26 cellular contexts compared by ENCODE assay signal in the genomic region with DNA sequence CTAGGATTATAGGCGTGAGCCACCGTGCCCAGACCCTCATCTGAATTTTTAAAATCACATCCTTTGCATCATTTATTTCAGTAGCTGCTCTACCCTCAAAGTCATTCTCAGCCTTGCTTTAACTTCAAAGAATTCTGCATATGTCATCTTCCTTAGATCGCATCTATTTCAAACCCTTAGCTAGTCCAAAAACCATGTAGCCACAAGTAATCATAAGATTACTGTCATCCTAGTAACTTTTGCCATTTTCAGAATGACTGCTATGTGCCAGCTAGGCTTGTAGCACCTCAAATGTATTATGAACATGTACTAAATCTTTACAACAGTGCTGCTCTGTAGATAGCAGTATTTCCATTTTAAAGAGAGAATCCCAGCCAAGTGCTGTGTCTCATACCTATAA.
"Had no signal": no experiment of that assay in that cellular context is flagged by ENCODE, and none has a peak within 500 bp of the region (broad histone marks: within the 10 kb centered on the region; RNA-seq: fewer than 3 reads in every experiment).

No MANE protein-coding gene starts in this region.

- H3K4me3 Mint-ChIP-seq: activated naive CD4-positive, alpha-beta T cell treated with anti-CD3 and anti-CD28 coated beads, Interleukin-2, amount 10 ng/mL, durations not matched to agents 7 days and 5 days; activated T-helper 1 cell treated with anti-CD3 and anti-CD28 coated beads, Interleukin-12 subunit alpha, Interleukin-12 subunit beta, Interleukin-2, Interleukin-4 antibody, amounts not matched to agents 30 ng/mL and 10 ng/mL and 1 ng/mL, durations not matched to agents 14 hours and 24 hours and 36 hours; brain had no signal

- ATAC-seq: Panc1 had no signal

- H3K27me3 Mint-ChIP-seq: activated naive CD4-positive, alpha-beta T cell treated with anti-CD3 and anti-CD28 coated beads, Interleukin-2, amount 10 ng/mL, durations not matched to agents 7 days and 5 days had no signal

- H3K27ac Mint-ChIP-seq: activated naive CD4-positive, alpha-beta T cell treated with anti-CD3 and anti-CD28 coated beads, Interleukin-2, amount 10 ng/mL, durations not matched to agents 7 days and 5 days; activated T-helper 1 cell treated with anti-CD3 and anti-CD28 coated beads, Interleukin-12 subunit alpha, Interleukin-12 subunit beta, Interleukin-2, Interleukin-4 antibody, amounts not matched to agents 30 ng/mL and 10 ng/mL and 1 ng/mL, durations not matched to agents 14 hours and 24 hours and 36 hours; brain had no signal

- H3K9me3 Mint-ChIP-seq: activated T-helper 1 cell treated with anti-CD3 and anti-CD28 coated beads, Interleukin-12 subunit alpha, Interleukin-12 subunit beta, Interleukin-2, Interleukin-4 antibody, amounts not matched to agents 30 ng/mL and 10 ng/mL and 1 ng/mL, durations not matched to agents 14 hours and 24 hours and 36 hours had no signal

- DNase-seq: activated CD4-positive, alpha-beta T cell treated with anti-CD3 and anti-CD28 coated beads for 48 hours; activated CD4-positive, alpha-beta T cell treated with anti-CD3 and anti-CD28 coated beads, Interleukin-2, amount 50 U/mL, for 4 hours; activated effector memory CD4-positive, alpha-beta T cell treated with Interleukin-2 at 50 U/mL for 16 hours; activated naive CD4-positive, alpha-beta T cell treated with anti-CD3 and anti-CD28 coated beads, Interleukin-2, amount 10 ng/mL, durations not matched to agents 7 days and 5 days; anterior cingulate cortex; caudate nucleus; cerebellar nuclear complex; Kasumi-1; KG1; MG63; NCI-H1048; NCI-H1105 treated with DMSO at 0.1 percent for 48 hours; NCI-H1436; NCI-H1694; NCI-H1930; NCI-H2081 treated with DMSO at 0.1 percent for 48 hours; NCI-H226; NCI-H446 treated with DMSO at 0.1 percent for 48 hours; NCI-H524; NCI-H69; SHP77; SJCRH30; T1000 had no signal
